20 cellular contexts compared by ENCODE assay signal in genomic region chr18:35507623-35508022, GRCh38. TPM values are rescaled to one million over a fixed set of nuclear protein-coding genes. Genes with fewer than 3 reads are reported as not detected.
DNase-seq lines count a peak whose midpoint lies in the region; ATAC-seq, FAIRE-seq and TF ChIP-seq lines count a peak whose summit lies in the region.
"Had no signal": no experiment of that assay in that cellular context is flagged by ENCODE, and none has a peak within 500 bp of the region (broad histone marks: within the 10 kb centered on the region; RNA-seq: fewer than 3 reads in every experiment).

No MANE protein-coding gene starts in this region.

- POLR2A ChIA-PET in K562 (lab: Yijun Ruan, JAX): interaction anchor here (1.2 to 3.2 kb wide), 2 partner anchors 9 to 10 kb away, joined by 3 to 16 read pairs; partner anchors contain the start of gene INO80C

- H3K9me3 ChIP-seq in K562 (replicated peaks; ENCODE audit: control insufficient read depth, insufficient read depth, low read depth, low read length): no peaks in the 10 kb centered on the region
- H3K9me3 ChIP-seq in esophagus squamous epithelium: no peaks in the 10 kb centered on the region
- H3K9me3 ChIP-seq in parathyroid adenoma (ENCODE audit: control insufficient read depth, low read length): no peaks in the 10 kb centered on the region
- no peaks in the 10 kb centered on the region for H3K9me3 ChIP-seq in prostate gland

- ATAC-seq in GM23338: no peak
- peak; percentile 51 for ATAC-seq in K562
- ATAC-seq: CD8-positive, alpha-beta T cell had no signal

- no peaks in the 10 kb centered on the region for H3K27me3 Mint-ChIP-seq in GM23338 (ENCODE audit: insufficient read depth, low read depth, poor library complexity)

- H3K4me2 ChIP-seq in GM23338 (no peak overlapping the region), K562 (ENCODE audit: insufficient read depth, low read length) (no peak overlapping the region), parathyroid adenoma (ENCODE audit: low read length) (no peak overlapping the region)

- no peaks in the 10 kb centered on the region for H3K9me1 ChIP-seq in K562 (ENCODE audit: control insufficient read depth, insufficient read depth, low read length)

- no peaks in the 10 kb centered on the region for H3F3A ChIP-seq in GM23338 (replicated peaks; ENCODE audit: low read depth)

- TF ChIP-seq POLR2A in K562 (conservative IDR thresholded peaks at IDR 0.05) (no peak), esophagus squamous epithelium (IDR thresholded peaks at IDR 0.05) (no peak), prostate gland (IDR thresholded peaks at IDR 0.05) (no peak)

- H3K36me3 Mint-ChIP-seq in GM23338 (ENCODE audit: low read depth): no peaks in the 10 kb centered on the region
- H3K36me3 Mint-ChIP-seq: CD8-positive, alpha-beta T cell had no signal

- H3K27ac ChIP-seq in GM23338 (ENCODE audit: low read depth): no peak overlapping the region
- H3K27ac ChIP-seq in K562 (ENCODE audit: extremely low read depth, low read depth, low read length): no peak overlapping the region
- peak overlapping the region in 3 of 4 donors; percentile 10 to 63 (median 22) for H3K27ac ChIP-seq in esophagus squamous epithelium
- no peak overlapping the region for H3K27ac ChIP-seq in parathyroid adenoma
- no peak overlapping the region for H3K27ac ChIP-seq in prostate gland
- H3K27ac ChIP-seq in brain microvascular endothelial cell: no peak overlapping the region
- H3K27ac ChIP-seq: BLaER1 treated with 17β-estradiol and CSF1 and Interleukin-3, amounts not matched to agents 10 nM and 100 nM had no signal

- no peak overlapping the region for H3K4me3 Mint-ChIP-seq in GM23338
- H3K4me3 Mint-ChIP-seq: CD8-positive, alpha-beta T cell; HFFc6 had no signal

- H3K9ac ChIP-seq in K562 (ENCODE audit: insufficient read depth in 1 of 2, low read depth in 2 of 2, low read length in 2 of 2) (0 out of 4 replicates have a peak overlapping the region, but pooled peaks of 1 of the 2 experiments have one; percentile 31), parathyroid adenoma (no peak overlapping the region)
- H3K9ac ChIP-seq: BLaER1 treated with 17β-estradiol and CSF1 and Interleukin-3, amounts not matched to agents 10 nM and 100 nM had no signal

- peak in 1 of 2 experiments; percentile 6; a peak in 1 of 4 replicates for TF ChIP-seq RAD21 in K562 (CRISPR knock-in tag; conservative IDR thresholded peaks at IDR 0.05 in 1 of 2, IDR thresholded peaks at IDR 0.05 in 1 of 2)

- intact Hi-C loops in K562 (cut with micrococcal nuclease) (no loop called here), esophagus squamous epithelium (cut with DNase I) (no loop called here), prostate gland (cut with DNase I) (loop anchor here (10.0 kb wide), 1 partner anchor 67 kb away; no protein-coding TSS in a partner anchor)

- no peak for TF ChIP-seq CTCF in GM23338 (conservative IDR thresholded peaks at IDR 0.05; ENCODE audit: low read depth in 2 of 2)
- TF ChIP-seq CTCF in K562 (IDR thresholded peaks at IDR 0.05 in 2 of 3, conservative IDR thresholded peaks at IDR 0.05 in 1 of 3; ENCODE audit: insufficient read depth in 2 of 3, low read depth in 1 of 3, low read length in 3 of 3): no peak
- TF ChIP-seq CTCF in esophagus squamous epithelium (IDR thresholded peaks at IDR 0.05): no peak
- TF ChIP-seq CTCF in parathyroid adenoma (IDR thresholded peaks at IDR 0.05): no peak
- no peak for TF ChIP-seq CTCF in prostate gland (IDR thresholded peaks at IDR 0.05)
- no peak for TF ChIP-seq CTCF in brain microvascular endothelial cell (IDR thresholded peaks at IDR 0.05; ENCODE audit: low read depth, low read length, missing control alignments)

- no TSS peak for BruUV-seq in K562 (replicated peaks; lab: Mats Ljungman, UMichigan)

- FAIRE-seq in K562 (lab: Jason Lieb, UNC): peak; percentile 37
- FAIRE-seq: D721Med, GM12891, GM19239 had no signal

- H2AFZ ChIP-seq in GM23338: peak overlapping the region; percentile 63
- peak overlapping the region; percentile 57 for H2AFZ ChIP-seq in K562 (ENCODE audit: low read depth, low read length)
- H2AFZ ChIP-seq in parathyroid adenoma: peak overlapping the region; percentile 15

- H3K79me2 ChIP-seq in GM23338 (replicated peaks; ENCODE audit: insufficient read depth) (no peaks in the 10 kb centered on the region), K562 (ENCODE audit: control insufficient read depth, insufficient read depth, low read length) (no peaks in the 10 kb centered on the region), parathyroid adenoma (no peaks in the 10 kb centered on the region)

- H3K4me3 ChIP-seq in GM23338 (no peak overlapping the region), K562 (no peak overlapping the region), esophagus squamous epithelium (no peak overlapping the region), parathyroid adenoma (ENCODE audit: low read depth, low read length) (no peak overlapping the region), prostate gland (no peak overlapping the region), brain microvascular endothelial cell (ENCODE audit: low read depth, low read length) (no peak overlapping the region)
- H3K4me3 ChIP-seq: BLaER1 treated with 17β-estradiol and CSF1 and Interleukin-3, amounts not matched to agents 10 nM and 100 nM had no signal

- in situ Hi-C loops in K562 (cut with MboI) (no loop called here), brain microvascular endothelial cell (cut with HindIII; ENCODE audit: low pct_ligation_motif_present, low sequenced_read_pairs) (no loop called here)

- no peaks in the 10 kb centered on the region for H3K9me3 Mint-ChIP-seq in GM23338
- H3K9me3 Mint-ChIP-seq: CD8-positive, alpha-beta T cell; HFFc6 had no signal

- H3K4me1 ChIP-seq in GM23338 (ENCODE audit: insufficient read depth) (no peaks in the 10 kb centered on the region), K562 (replicated peaks in 1 of 2; ENCODE audit: control insufficient read depth in 2 of 2, insufficient read depth in 2 of 2, low read length in 2 of 2) (peaks cover 3 to 27% of the 10 kb centered on the region in 2 experiments), esophagus squamous epithelium (peaks cover 0 to 24% (median 5%) of the 10 kb centered on the region in 3 donors), parathyroid adenoma (no peaks in the 10 kb centered on the region), prostate gland (replicated peaks) (no peaks in the 10 kb centered on the region)

- DNase-seq in GM23338 (ENCODE audit: low spot score) (no peak), K562 (ENCODE audit: extremely low read depth in 1 of 4, low spot score in 3 of 4) (peak in 1 of 4 experiments; percentile 40), esophagus squamous epithelium (lab: John Stamatoyannopoulos, UW) (no peak), NCI-H1417 (lab: John Stamatoyannopoulos, UW) (no peak), prostate gland (ENCODE audit: low spot score) (no peak), brain microvascular endothelial cell (no peak)
- DNase-seq in stimulated activated CD4-positive, alpha-beta T cell treated with anti-CD3 and anti-CD28 coated beads, Interleukin-15, amount 100 ng/mL, for 24 hours: no peak
- DNase-seq: CD8-positive, alpha-beta T cell; H7; HFFc6; IMR-90; NCI-H1105; NCI-H1694; NCI-H2081 treated with DMSO at 0.1 percent for 48 hours; SHP77 treated with DMSO at 0.1 percent for 48 hours had no signal

- CTCF ChIA-PET in K562 (lab: Yijun Ruan, JAX; ENCODE audit: low intra/inter-chr PET ratio): no interaction called here

- 6% methylated on average over 3 of the region's 3 CpGs for WGBS in K562 (ENCODE audit: insufficient coverage, low coverage, missing lambda C conversion rate)
- 71 to 88% methylated on average over 3 of the region's 3 CpGs for WGBS in esophagus squamous epithelium, 2 donors
- 52% methylated on average over 3 of the region's 3 CpGs for WGBS in prostate gland

- H3K27ac Mint-ChIP-seq in GM23338: no peak overlapping the region
- H3K27ac Mint-ChIP-seq: CD8-positive, alpha-beta T cell; HFFc6 had no signal

- H3K9me2 ChIP-seq in GM23338 (ENCODE audit: insufficient read depth): no peaks in the 10 kb centered on the region

- TF ChIP-seq EP300 in K562 (IDR thresholded peaks at IDR 0.05; ENCODE audit: low read length): no peak

- peaks cover 3% of the 10 kb centered on the region; the same call in 1 of the 3 replicates for H3K4me1 Mint-ChIP-seq in GM23338

- H4K20me1 ChIP-seq in GM23338 (replicated peaks; ENCODE audit: insufficient read depth) (no peaks in the 10 kb centered on the region), K562 (replicated peaks; ENCODE audit: control insufficient read depth, insufficient read depth, low read length) (no peaks in the 10 kb centered on the region)
- H4K20me1 ChIP-seq: BLaER1 treated with 17β-estradiol and CSF1 and Interleukin-3, amounts not matched to agents 10 nM and 100 nM had no signal

- H3K27me3 ChIP-seq in GM23338 (ENCODE audit: insufficient read depth) (no peaks in the 10 kb centered on the region), K562 (ENCODE audit: control insufficient read depth in 2 of 2, insufficient read depth in 2 of 2, low read length in 2 of 2) (no peaks in the 10 kb centered on the region; a peak in 1 of 5 replicates), esophagus squamous epithelium (no peaks in the 10 kb centered on the region), parathyroid adenoma (ENCODE audit: control insufficient read depth, insufficient read depth, low read length) (no peaks in the 10 kb centered on the region), prostate gland (replicated peaks; ENCODE audit: insufficient read depth) (no peaks in the 10 kb centered on the region), brain microvascular endothelial cell (replicated peaks) (no peaks in the 10 kb centered on the region)
- H3K27me3 ChIP-seq: BLaER1 treated with 17β-estradiol and CSF1 and Interleukin-3, amounts not matched to agents 10 nM and 100 nM had no signal

- H3K36me3 ChIP-seq in GM23338 (ENCODE audit: insufficient read depth): no peaks in the 10 kb centered on the region
- H3K36me3 ChIP-seq in K562 (ENCODE audit: control insufficient read depth, insufficient read depth, low read length): no peaks in the 10 kb centered on the region
- no peaks in the 10 kb centered on the region for H3K36me3 ChIP-seq in esophagus squamous epithelium
- no peaks in the 10 kb centered on the region for H3K36me3 ChIP-seq in parathyroid adenoma (ENCODE audit: control insufficient read depth, insufficient read depth, low read length)
- H3K36me3 ChIP-seq in prostate gland: no peaks in the 10 kb centered on the region
- H3K36me3 ChIP-seq in brain microvascular endothelial cell (replicated peaks): no peaks in the 10 kb centered on the region
- H3K36me3 ChIP-seq: BLaER1 treated with 17β-estradiol and CSF1 and Interleukin-3, amounts not matched to agents 10 nM and 100 nM had no signal

RNA-seq across cellular contexts. Expression of gene INO80C, which starts 9.9 kb away (rescaled TPM):
- total RNA-seq in GM23338 (2014; rRNA removed; shearing (Covaris generic)): 16.3 and 22.6 TPM in 2 replicates
- 52.3 and 52.8 TPM in 2 replicates for polyA plus RNA-seq in GM23338 (2016; fragmentation: Nextera tagmentation; extraction: Ambion mirVana)
- 9.7 and 20.7 TPM in 2 replicates for total RNA-seq in K562 (2011; cell fraction: chromatin; rRNA removed; ENCODE audit: low replicate concordance)
- total RNA-seq in K562 (2011; cell fraction: nucleolus; rRNA removed): 18.0 and 20.5 TPM in 2 replicates
- 18.2 and 19.3 TPM in 2 replicates for total RNA-seq in K562 (2011; cell fraction: nucleoplasm; rRNA removed)
- total RNA-seq in K562 (2014; rRNA removed): 14.3 and 19.8 TPM in 2 replicates
- 21.4 and 21.6 TPM in 2 replicates for total RNA-seq in K562 (2014; rRNA removed; fragmentation: Illumina TruSeq; extraction: Trizol)
- total RNA-seq in K562 (2015; rRNA removed; fragmentation: Illumina TruSeq; extraction: Trizol): 18.8 and 19.2 TPM in 2 replicates
- total RNA-seq in K562 (2021): 42.1 and 46.6 TPM in 2 replicates
- 33.6 and 34.8 TPM in 2 replicates for polyA plus RNA-seq in K562 (2011; rRNA removed)
- 27.0 and 27.2 TPM in 2 replicates for polyA plus RNA-seq in K562 (2011; cell fraction: cytosol; rRNA removed)
- 22.8 and 24.3 TPM in 2 replicates for polyA plus RNA-seq in K562 (2011; cell fraction: nucleus; rRNA removed)
- polyA plus RNA-seq in K562 (2012): 25.2 and 34.8 TPM in 2 replicates
- 46.6 and 49.8 TPM in 2 replicates for polyA plus RNA-seq in K562 (2014; fragmentation: Illumina TruSeq; extraction: Trizol)
- 10 to 100 TPM; 51.3 to 53.3 TPM for polyA plus RNA-seq in K562 (2014; fragmentation: Nextera tagmentation; extraction: Ambion mirVana)
- 35.3 and 52.2 TPM in 2 replicates for polyA plus RNA-seq in K562 (2014; rRNA removed)
- polyA minus RNA-seq in K562 (2011; rRNA and poly(A)+ RNA removed): 13.7 and 16.1 TPM in 2 replicates
- polyA minus RNA-seq in K562 (2011; cell fraction: cytosol; rRNA and poly(A)+ RNA removed): 7.3 and 9.1 TPM in 2 replicates
- polyA minus RNA-seq in K562 (2011; cell fraction: nucleus; rRNA and poly(A)+ RNA removed): 10.4 and 14.7 TPM in 2 replicates
- total RNA-seq in esophagus squamous epithelium: 10 to 100 TPM; 13.2 to 30.1 (median 17.9) TPM
- total RNA-seq in prostate gland: 10 to 100 TPM in 1 of 2 donors, 1 to 10 TPM in 1; 5.0 to 26.4 TPM

Comparison
In these comparisons a context has a peak if more than half of its experiments do, and no peak if none do; other contexts are left out.
1. H3K27ac ChIP-seq: peak in esophagus squamous epithelium (3 of 4); none in GM23338 (single experiment), K562 (single experiment), parathyroid adenoma (single experiment), prostate gland (0 of 2) and brain microvascular endothelial cell (single experiment).
2. Peak in every context shown above with its lines, with median percentiles within 50 percentile points of each other: H2AFZ ChIP-seq.